14 cellular contexts compared by ENCODE assay signal in the genomic region with DNA sequence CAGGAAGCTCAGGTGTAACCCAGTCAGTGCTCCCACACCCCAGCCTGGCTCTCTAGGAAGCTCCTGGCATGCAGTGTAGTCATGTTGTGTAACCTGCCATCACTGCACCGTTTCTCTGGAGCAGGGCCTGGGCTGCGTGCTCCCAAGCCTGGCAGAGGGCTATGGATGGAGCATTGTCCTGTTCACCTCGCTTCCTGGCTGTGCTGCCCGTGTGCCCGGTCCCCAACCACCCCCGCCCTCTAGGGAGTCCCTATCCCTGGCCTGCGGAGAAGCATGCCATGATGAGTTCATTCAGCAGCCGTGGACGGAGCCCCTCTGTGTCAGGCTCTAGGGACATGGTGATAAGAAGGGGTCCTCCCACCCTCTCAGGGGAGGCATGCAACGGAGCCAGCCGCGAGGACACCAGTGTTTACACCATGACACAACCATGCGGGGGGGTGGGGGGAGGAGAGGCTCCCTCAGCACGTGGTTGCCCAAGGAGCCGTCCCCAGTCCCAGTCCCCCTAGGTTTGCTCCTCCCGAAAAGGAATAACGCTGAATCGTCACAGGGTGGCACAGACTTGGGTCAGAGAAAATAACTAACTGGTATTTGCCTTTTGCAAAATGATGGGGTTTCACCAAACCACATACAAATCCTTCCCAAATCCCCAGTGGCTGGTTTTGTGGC.
A peak's percentile ranks its signal among the peaks of the same experiment; 100 is the strongest.
DNase-seq lines count a peak whose midpoint lies in the region; ATAC-seq, FAIRE-seq and TF ChIP-seq lines count a peak whose summit lies in the region.
"Had no signal": no experiment of that assay in that cellular context is flagged by ENCODE, and none has a peak within 500 bp of the region (broad histone marks: within the 10 kb centered on the region; RNA-seq: fewer than 3 reads in every experiment).

No MANE protein-coding gene starts in this region.

- H3K9me2 ChIP-seq in OCI-LY1 (ENCODE audit: low read depth, low read length) (no peaks in the 10 kb centered on the region), hepatocyte (replicated peaks; ENCODE audit: insufficient read depth) (no peaks in the 10 kb centered on the region)

- H3K27me3 ChIP-seq in H7 (ENCODE audit: control insufficient read depth, insufficient read depth, low read length) = no peaks in the 10 kb centered on the region
- no peaks in the 10 kb centered on the region; the same call in 1 of the 2 replicates for H3K27me3 ChIP-seq in OCI-LY1 (ENCODE audit: insufficient read depth, low read length)
- H3K27me3 ChIP-seq in hepatocyte = no peaks in the 10 kb centered on the region
- H3K27me3 ChIP-seq in HAP-1 (ENCODE audit: low read depth) = no peaks in the 10 kb centered on the region

- H3K36me3 ChIP-seq in H7 (replicated peaks; ENCODE audit: control insufficient read depth, insufficient read depth, low read length) (no peaks in the 10 kb centered on the region), OCI-LY1 (ENCODE audit: insufficient read depth, low read length) (no peaks in the 10 kb centered on the region; the same call in 1 of the 2 replicates), hepatocyte (replicated peaks; ENCODE audit: insufficient read depth, low read depth) (no peaks in the 10 kb centered on the region), HAP-1 (replicated peaks) (no peaks in the 10 kb centered on the region)

- peak; percentile 48 for FAIRE-seq in urothelium cell line (lab: Jason Lieb, UNC)

- H2AFZ ChIP-seq in OCI-LY1 (ENCODE audit: low read length) = no peak overlapping the region
- H2AFZ ChIP-seq in hepatocyte = no peak overlapping the region

- H3K4me2 ChIP-seq in OCI-LY1 (ENCODE audit: low read length) (peak overlapping the region; percentile 55), hepatocyte (no peak overlapping the region)

- H3K4me1 ChIP-seq in OCI-LY1 (ENCODE audit: insufficient read depth, low read length, severe bottlenecking) = peaks cover 67% of the 10 kb centered on the region
- H3K4me1 ChIP-seq in hepatocyte (ENCODE audit: insufficient read depth) = no peaks in the 10 kb centered on the region
- no peaks in the 10 kb centered on the region for H3K4me1 ChIP-seq in HAP-1

- peak overlapping the region; percentile 75 for H3K27ac ChIP-seq in OCI-LY1 (ENCODE audit: low read depth, low read length, poor library complexity, severe bottlenecking)
- no peak overlapping the region for H3K27ac ChIP-seq in hepatocyte

- peak; percentile 21 for DNase-seq in H7
- peak; percentile 12 for DNase-seq in hepatocyte (ENCODE audit: low spot score)
- no peak for DNase-seq in urothelium cell line (ENCODE audit: low spot score)
- DNase-seq in HAP-1 (ENCODE audit: low spot score in 2 of 2) = no peak
- DNase-seq: ACHN, AML-193, DMS79 treated with DMSO at 0.1 percent for 48 hours, H9, Karpas-422, NCI-H1092, NCI-H2081 had no signal

- H3K9ac ChIP-seq in OCI-LY1 (ENCODE audit: low read length) = peak overlapping the region; percentile 39; the same call in 1 of the 2 replicates

- in situ Hi-C loops in HAP-1 (cut with MboI; ENCODE audit: low sequenced_read_pairs) = loop anchor here (10.0 kb wide), 1 partner anchor 539 kb away; no protein-coding TSS in a partner anchor

- H3K9me3 ChIP-seq in OCI-LY1 (ENCODE audit: low read length) (peaks cover 5% of the 10 kb centered on the region; the same call in 1 of the 2 replicates), hepatocyte (ENCODE audit: low read depth) (peaks cover 5% of the 10 kb centered on the region), HAP-1 (peaks cover under 1% of the 10 kb centered on the region; the same call in 1 of the 2 replicates)

- 82% methylated on average over 16 of the region's 18 CpGs for WGBS in hepatocyte (ENCODE audit: low lambda C conversion rate, missing lambda C conversion rate)

- ATAC-seq in GM21381 (IDR thresholded peaks at IDR 0.05; ENCODE audit: unreplicated experiment) (no peak), HG03097 (IDR thresholded peaks at IDR 0.05; ENCODE audit: low FRiP score, unreplicated experiment) (no peak)

- H3F3A ChIP-seq in OCI-LY1 (ENCODE audit: insufficient read depth, low read length) = no peaks in the 10 kb centered on the region

- H4K20me1 ChIP-seq in OCI-LY1 (ENCODE audit: insufficient read depth, low read length) (no peaks in the 10 kb centered on the region), hepatocyte (ENCODE audit: insufficient read depth, poor library complexity, severe bottlenecking) (no peaks in the 10 kb centered on the region)

- H3K4me3 ChIP-seq in H7 (ENCODE audit: insufficient read depth, low read depth, low read length) (no peak overlapping the region), OCI-LY1 (ENCODE audit: low read depth, low read length, poor library complexity, severe bottlenecking) (peak overlapping the region; percentile 49), hepatocyte (no peak overlapping the region), HAP-1 (no peak overlapping the region)

- H3K79me2 ChIP-seq in OCI-LY1 (ENCODE audit: insufficient read depth, low read length) (no peaks in the 10 kb centered on the region), hepatocyte (no peaks in the 10 kb centered on the region)

- no peak for TF ChIP-seq CTCF in OCI-LY1 (IDR thresholded peaks at IDR 0.05; ENCODE audit: low read length)
- TF ChIP-seq CTCF in hepatocyte (IDR thresholded peaks at IDR 0.05; ENCODE audit: poor library complexity) = no peak

Comparison
In these comparisons a context has a peak if more than half of its experiments do, and no peak if none do; other contexts are left out.
1. DNase-seq: peak in H7 (single experiment) and hepatocyte (single experiment); none in urothelium cell line (single experiment) and HAP-1 (0 of 2).